In the genomic region with DNA sequence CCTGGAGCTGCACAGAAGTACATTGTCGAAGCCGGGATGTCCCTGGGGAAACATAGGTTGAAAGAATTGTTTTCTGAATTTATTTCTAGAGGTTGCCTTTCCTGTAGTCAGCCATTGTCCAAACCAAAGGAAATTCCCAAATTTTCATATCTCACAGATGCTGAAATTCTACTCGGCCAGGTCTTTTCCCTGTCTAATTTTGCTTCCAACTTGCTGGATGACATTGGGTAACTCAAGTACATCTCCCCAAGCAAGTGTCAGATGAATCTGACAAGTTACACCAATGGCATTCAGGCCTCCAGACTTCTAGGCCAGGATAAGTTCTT, we compare ENCODE assay signal across 15 cellular contexts. TPM values are rescaled to one million over a fixed set of nuclear protein-coding genes. Genes with fewer than 3 reads are reported as not detected.
A peak's percentile ranks its signal among the peaks of the same experiment; 100 is the strongest.
DNase-seq lines count a peak whose midpoint lies in the region; ATAC-seq and TF ChIP-seq lines count a peak whose summit lies in the region.
"Had no signal": no experiment of that assay in that cellular context is flagged by ENCODE, and none has a peak within 500 bp of the region (broad histone marks: within the 10 kb centered on the region; RNA-seq: fewer than 3 reads in every experiment).

No MANE protein-coding gene starts in this region.

- peak overlapping the region; percentile 95 for H3K27ac Mint-ChIP-seq in endothelial cell (ENCODE audit: unreplicated experiment)
- H3K27ac Mint-ChIP-seq in neural crest cell (ENCODE audit: unreplicated experiment) = peak overlapping the region; percentile 72

- no peak for DNase-seq in left ventricle myocardium inferior
- DNase-seq in left ventricle myocardium superior = no peak
- no peak for DNase-seq in endothelial cell (ENCODE audit: low spot score)
- no peak for DNase-seq in neural crest cell (ENCODE audit: low read depth, low spot score)
- DNase-seq in germinal center (ENCODE audit: low spot score) = no peak
- DNase-seq: activated CD8-positive, alpha-beta memory T cell treated with anti-CD3 and anti-CD28 coated beads, Interleukin-2, amount 50 U/mL, for 4 hours; activated gamma-delta T cell treated with Interleukin-2 at 50 U/mL for 16 hours; aorta; CD4-positive, CD25-positive, alpha-beta regulatory T cell; NCI-H1436 had no signal

- H3K9me3 Mint-ChIP-seq in endothelial cell (ENCODE audit: unreplicated experiment) (no peaks in the 10 kb centered on the region), neural crest cell (no peaks in the 10 kb centered on the region)
- H3K9me3 Mint-ChIP-seq: CD4-positive, CD25-positive, alpha-beta regulatory T cell had no signal

- H3K4me3 ChIP-seq in left ventricle myocardium inferior = no peak overlapping the region
- H3K4me3 ChIP-seq: PC-9, tibial nerve had no signal

- H3K36me3 Mint-ChIP-seq in endothelial cell (ENCODE audit: low read depth, unreplicated experiment) (no peaks in the 10 kb centered on the region), neural crest cell (ENCODE audit: low read depth) (no peaks in the 10 kb centered on the region)
- H3K36me3 Mint-ChIP-seq: CD4-positive, CD25-positive, alpha-beta regulatory T cell had no signal

- peaks cover 10% of the 10 kb centered on the region for H3K4me1 Mint-ChIP-seq in endothelial cell (ENCODE audit: unreplicated experiment)
- peaks cover 40% of the 10 kb centered on the region for H3K4me1 Mint-ChIP-seq in neural crest cell
- H3K4me1 Mint-ChIP-seq: CD4-positive, CD25-positive, alpha-beta regulatory T cell had no signal

- no peaks in the 10 kb centered on the region for H3K9me3 ChIP-seq in left ventricle myocardium inferior (replicated peaks)
- H3K9me3 ChIP-seq: tibial nerve had no signal

- intact Hi-C loops in left ventricle myocardium inferior (cut with micrococcal nuclease) = no loop called here
- intact Hi-C loops in left ventricle myocardium superior (cut with micrococcal nuclease) = no loop called here

- H3K27ac ChIP-seq in left ventricle myocardium inferior (replicated peaks) = peak overlapping the region; percentile 55
- H3K27ac ChIP-seq: PC-9, tibial nerve had no signal

- no peak for TF ChIP-seq CTCF in left ventricle myocardium inferior (IDR thresholded peaks at IDR 0.05; ENCODE audit: borderline replicate concordance)
- no peak for TF ChIP-seq CTCF in endothelial cell (IDR thresholded peaks at IDR 0.05; ENCODE audit: unreplicated experiment)
- TF ChIP-seq CTCF in neural crest cell (conservative IDR thresholded peaks at IDR 0.05) = no peak

- H3K4me1 ChIP-seq in left ventricle myocardium inferior = peaks cover 43% of the 10 kb centered on the region

- ATAC-seq in left ventricle myocardium superior = no peak
- ATAC-seq in GM18511 (IDR thresholded peaks at IDR 0.05; ENCODE audit: unreplicated experiment) = no peak
- no peak for ATAC-seq in HG03442 (IDR thresholded peaks at IDR 0.05; ENCODE audit: unreplicated experiment)
- ATAC-seq in HG02759 (IDR thresholded peaks at IDR 0.05; ENCODE audit: unreplicated experiment) = no peak

- H3K27me3 Mint-ChIP-seq in endothelial cell (ENCODE audit: unreplicated experiment) (peaks cover 3% of the 10 kb centered on the region), neural crest cell (ENCODE audit: low read depth) (no peaks in the 10 kb centered on the region)
- H3K27me3 Mint-ChIP-seq: CD4-positive, CD25-positive, alpha-beta regulatory T cell had no signal

- H3K27me3 ChIP-seq in left ventricle myocardium inferior (ENCODE audit: low read depth) = no peaks in the 10 kb centered on the region
- H3K27me3 ChIP-seq: tibial nerve had no signal

- no peaks in the 10 kb centered on the region for H3K36me3 ChIP-seq in left ventricle myocardium inferior
- H3K36me3 ChIP-seq: tibial nerve had no signal

- H3K4me3 Mint-ChIP-seq in endothelial cell (ENCODE audit: unreplicated experiment) = no peak overlapping the region
- no peak overlapping the region for H3K4me3 Mint-ChIP-seq in neural crest cell
- H3K4me3 Mint-ChIP-seq: CD4-positive, CD25-positive, alpha-beta regulatory T cell had no signal

RNA-seq across cellular contexts. Expression of a gene that starts 47.5 kb away (rescaled TPM):
- 30.2 TPM for total RNA-seq in left ventricle myocardium inferior
- 34.2 TPM for total RNA-seq in left ventricle myocardium superior
- total RNA-seq in endothelial cell (ENCODE audit: unreplicated experiment) = 52.8 TPM
- total RNA-seq in neural crest cell = 47.2 and 53.7 TPM in 2 replicates
